17 cellular contexts compared by ENCODE assay signal in the genomic region with DNA sequence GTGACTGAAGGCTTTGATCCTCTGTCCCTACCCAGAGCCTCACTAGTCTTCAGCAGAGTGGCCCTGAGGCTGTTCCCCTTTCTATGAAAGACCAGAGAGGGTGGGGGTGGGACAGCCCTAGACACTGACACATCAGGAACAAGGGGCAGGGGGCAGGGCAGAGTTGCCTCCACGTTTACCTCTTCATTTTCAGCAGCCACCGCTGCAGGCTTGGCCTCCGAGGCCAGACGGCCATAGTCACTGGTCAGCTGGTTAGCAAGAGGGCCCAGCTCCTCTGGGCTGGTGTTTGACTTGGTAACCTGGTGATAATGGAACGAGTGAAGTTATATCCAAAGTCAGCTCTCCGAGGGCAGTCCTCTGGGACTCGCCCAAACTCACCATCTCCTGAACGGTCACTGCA. TPM values are rescaled to one million over a fixed set of nuclear protein-coding genes. Genes with fewer than 3 reads are reported as not detected.
DNase-seq lines count a peak whose midpoint lies in the region; ATAC-seq and TF ChIP-seq lines count a peak whose summit lies in the region.
"Had no signal": no experiment of that assay in that cellular context is flagged by ENCODE, and none has a peak within 500 bp of the region (broad histone marks: within the 10 kb centered on the region; RNA-seq: fewer than 3 reads in every experiment).

No MANE protein-coding gene starts in this region.

- no peak for TF ChIP-seq EP300 in ovary (IDR thresholded peaks at IDR 0.05)

- no peak overlapping the region for H3K4me3 ChIP-seq in left ventricle myocardium inferior
- no peak overlapping the region for H3K4me3 ChIP-seq in osteoblast (ENCODE audit: insufficient read depth, low read length)
- no peak overlapping the region for H3K4me3 ChIP-seq in ovary
- H3K4me3 ChIP-seq: BLaER1 had no signal

- H3K79me2 ChIP-seq in osteoblast (ENCODE audit: insufficient read depth, low read length) = peaks cover 33% of the 10 kb centered on the region

- peak overlapping the region; percentile 89 for H3K27ac Mint-ChIP-seq in stimulated activated effector memory CD8-positive, alpha-beta T cell treated with anti-CD3 and anti-CD28 coated beads, Interleukin-12 subunit alpha, Interleukin-12 subunit beta, amount 100 ng/mL, for 72 hours

- H3K4me1 ChIP-seq in left ventricle myocardium inferior (peaks cover 34% of the 10 kb centered on the region), osteoblast (ENCODE audit: insufficient read depth, low read length) (no peaks in the 10 kb centered on the region), ovary (ENCODE audit: insufficient read depth) (no peaks in the 10 kb centered on the region)
- H3K4me1 ChIP-seq: BLaER1 had no signal

- no peak overlapping the region for H2AFZ ChIP-seq in osteoblast (ENCODE audit: low read length)

- TF ChIP-seq POLR2A in ovary (IDR thresholded peaks at IDR 0.05) = no peak

- H3K27ac ChIP-seq in left ventricle myocardium inferior (replicated peaks) (peak overlapping the region; percentile 67), osteoblast (ENCODE audit: low read depth, low read length) (no peak overlapping the region), ovary (no peak overlapping the region)
- H3K27ac ChIP-seq: BLaER1 had no signal

- no peaks in the 10 kb centered on the region for H3K9me3 Mint-ChIP-seq in stimulated activated effector memory CD8-positive, alpha-beta T cell treated with anti-CD3 and anti-CD28 coated beads, Interleukin-12 subunit alpha, Interleukin-12 subunit beta, amount 100 ng/mL, for 72 hours
- H3K9me3 Mint-ChIP-seq: CD4-positive, alpha-beta memory T cell; H9 had no signal

- no peaks in the 10 kb centered on the region for H3K27me3 ChIP-seq in left ventricle myocardium inferior (ENCODE audit: low read depth)
- H3K27me3 ChIP-seq in osteoblast (ENCODE audit: insufficient read depth, low read length) = no peaks in the 10 kb centered on the region
- no peaks in the 10 kb centered on the region for H3K27me3 ChIP-seq in ovary
- H3K27me3 ChIP-seq: BLaER1 had no signal

- no peak for TF ChIP-seq CTCF in left ventricle myocardium inferior (IDR thresholded peaks at IDR 0.05; ENCODE audit: borderline replicate concordance)
- no peak for TF ChIP-seq CTCF in osteoblast (IDR thresholded peaks at IDR 0.05; ENCODE audit: extremely low read depth, low read depth, low read length)
- no peak for TF ChIP-seq CTCF in ovary (IDR thresholded peaks at IDR 0.05)

- H3K9me3 ChIP-seq in left ventricle myocardium inferior (replicated peaks) (no peaks in the 10 kb centered on the region), osteoblast (ENCODE audit: low read depth, low read length) (no peaks in the 10 kb centered on the region), ovary (no peaks in the 10 kb centered on the region)
- H3K9me3 ChIP-seq: BLaER1 had no signal

- no peak overlapping the region for H3K4me3 Mint-ChIP-seq in stimulated activated effector memory CD8-positive, alpha-beta T cell treated with anti-CD3 and anti-CD28 coated beads, Interleukin-12 subunit alpha, Interleukin-12 subunit beta, amount 100 ng/mL, for 72 hours
- H3K4me3 Mint-ChIP-seq: CD14-positive monocyte; CD4-positive, alpha-beta memory T cell; H9 had no signal

- DNase-seq in left ventricle myocardium inferior (no peak), cardiac septum (ENCODE audit: low spot score) (no peak), osteoblast (ENCODE audit: insufficient read length, low spot score, missing footprints) (peak; percentile 74), epidermal melanocyte (ENCODE audit: insufficient read length, low spot score) (no peak), NCI-H1436 treated with DMSO at 0.1 percent for 48 hours (lab: John Stamatoyannopoulos, UW) (no peak), ovary (no peak)
- DNase-seq in stimulated activated effector memory CD8-positive, alpha-beta T cell treated with anti-CD3 and anti-CD28 coated beads, Interleukin-12 subunit alpha, Interleukin-12 subunit beta, amount 100 ng/mL, for 72 hours (ENCODE audit: low spot score in 2 of 2) = no peak
- no peak for DNase-seq in central memory CD4-positive, alpha-beta T cell
- DNase-seq: 8988T; CD4-positive, alpha-beta memory T cell; DMS153; DMS79; GF-D8; H9 had no signal

- H3K36me3 ChIP-seq in left ventricle myocardium inferior (peaks cover 99% of the 10 kb centered on the region), osteoblast (ENCODE audit: insufficient read depth, low read length) (peaks cover 97% of the 10 kb centered on the region), ovary (no peaks in the 10 kb centered on the region)

- no peak for ATAC-seq in stimulated activated effector memory CD8-positive, alpha-beta T cell treated with anti-CD3 and anti-CD28 coated beads, Interleukin-12 subunit alpha, Interleukin-12 subunit beta, amount 100 ng/mL, for 72 hours

- H3K4me1 Mint-ChIP-seq in stimulated activated effector memory CD8-positive, alpha-beta T cell treated with anti-CD3 and anti-CD28 coated beads, Interleukin-12 subunit alpha, Interleukin-12 subunit beta, amount 100 ng/mL, for 72 hours = peaks cover 18% of the 10 kb centered on the region
- H3K4me1 Mint-ChIP-seq: CD14-positive monocyte, H9 had no signal

- no peak overlapping the region for H3K4me2 ChIP-seq in osteoblast (ENCODE audit: insufficient read depth, low read length)
- H3K4me2 ChIP-seq: BLaER1 had no signal

- intact Hi-C loops in left ventricle myocardium inferior (cut with micrococcal nuclease) (no loop called here), cardiac septum (cut with DNase I) (no loop called here), ovary (cut with DNase I) (no loop called here)

- no peaks in the 10 kb centered on the region for H3K36me3 Mint-ChIP-seq in stimulated activated effector memory CD8-positive, alpha-beta T cell treated with anti-CD3 and anti-CD28 coated beads, Interleukin-12 subunit alpha, Interleukin-12 subunit beta, amount 100 ng/mL, for 72 hours

- peaks cover 27% of the 10 kb centered on the region for H4K20me1 ChIP-seq in osteoblast (ENCODE audit: insufficient read depth, low read length)
- H4K20me1 ChIP-seq: BLaER1 had no signal

- WGBS in ovary, 3 donors = 73 to 89% (median 82%) methylated on average over 8 of the region's 8 CpGs

RNA-seq across cellular contexts. Expression of a gene that starts 15.6 kb away (rescaled TPM):
- total RNA-seq in left ventricle myocardium inferior = 1,070 TPM
- total RNA-seq in cardiac septum = 690 TPM
- 911 and 946 TPM in 2 replicates for total RNA-seq in osteoblast
- total RNA-seq in ovary = 100 to 1,000 TPM; 179 to 853 (median 309) TPM
- polyA plus RNA-seq in ovary = 100 to 1,000 TPM; 526 to 716 TPM
- polyA plus RNA-seq: CD14-positive monocyte had no signal

RNA-seq across cellular contexts. Expression of a gene that starts 26.6 kb away (rescaled TPM):
- total RNA-seq in left ventricle myocardium inferior = 234 TPM
- 291 TPM for total RNA-seq in cardiac septum
- total RNA-seq in osteoblast = 306 and 376 TPM in 2 replicates
- total RNA-seq in ovary = 100 to 1,000 TPM; 106 to 344 (median 271) TPM
- 100 to 1,000 TPM; 124 to 292 TPM for polyA plus RNA-seq in ovary

RNA-seq across cellular contexts. Expression of a gene that starts 27.1 kb away (rescaled TPM):
- total RNA-seq in left ventricle myocardium inferior = 20.6 TPM
- total RNA-seq in cardiac septum = 25.0 TPM
- 56.6 and 64.8 TPM in 2 replicates for total RNA-seq in osteoblast
- 10 to 100 TPM; 31.2 to 41.5 (median 36.6) TPM for total RNA-seq in ovary
- 10 to 100 TPM; 32.3 to 39.8 TPM for polyA plus RNA-seq in ovary

RNA-seq across cellular contexts. Expression of a gene that starts 31.6 kb away (rescaled TPM):
- total RNA-seq in left ventricle myocardium inferior (not detected), cardiac septum (0.48 TPM), osteoblast (not detected in 2 replicates), ovary (10 to 100 TPM in 1 of 7 donors, 1 to 10 TPM in 4, under 1 TPM in 1, not detected in 1; 0.37 to 19.5 (median 1.4) TPM)
- polyA plus RNA-seq in ovary = under 1 TPM; 0.38 to 0.42 TPM
- total RNA-seq: CD4-positive, alpha-beta memory T cell; Daoy had no signal
- polyA plus RNA-seq: CD14-positive monocyte; CD4-positive, alpha-beta memory T cell had no signal

RNA-seq across cellular contexts. Expression of a gene that starts 40.4 kb away (rescaled TPM):
- 0.27 TPM for total RNA-seq in left ventricle myocardium inferior
- 0.48 TPM for total RNA-seq in cardiac septum
- 0.36 and 0.88 TPM in 2 replicates for total RNA-seq in osteoblast
- total RNA-seq in ovary = 1 to 10 TPM in 2 of 7 donors, under 1 TPM in 5; 0.17 to 1.4 (median 0.58) TPM
- polyA plus RNA-seq in ovary = under 1 TPM; 0.17 to 0.52 TPM
- total RNA-seq: CD4-positive, alpha-beta memory T cell had no signal
